8 cellular contexts compared by ENCODE assay signal in the genomic region with DNA sequence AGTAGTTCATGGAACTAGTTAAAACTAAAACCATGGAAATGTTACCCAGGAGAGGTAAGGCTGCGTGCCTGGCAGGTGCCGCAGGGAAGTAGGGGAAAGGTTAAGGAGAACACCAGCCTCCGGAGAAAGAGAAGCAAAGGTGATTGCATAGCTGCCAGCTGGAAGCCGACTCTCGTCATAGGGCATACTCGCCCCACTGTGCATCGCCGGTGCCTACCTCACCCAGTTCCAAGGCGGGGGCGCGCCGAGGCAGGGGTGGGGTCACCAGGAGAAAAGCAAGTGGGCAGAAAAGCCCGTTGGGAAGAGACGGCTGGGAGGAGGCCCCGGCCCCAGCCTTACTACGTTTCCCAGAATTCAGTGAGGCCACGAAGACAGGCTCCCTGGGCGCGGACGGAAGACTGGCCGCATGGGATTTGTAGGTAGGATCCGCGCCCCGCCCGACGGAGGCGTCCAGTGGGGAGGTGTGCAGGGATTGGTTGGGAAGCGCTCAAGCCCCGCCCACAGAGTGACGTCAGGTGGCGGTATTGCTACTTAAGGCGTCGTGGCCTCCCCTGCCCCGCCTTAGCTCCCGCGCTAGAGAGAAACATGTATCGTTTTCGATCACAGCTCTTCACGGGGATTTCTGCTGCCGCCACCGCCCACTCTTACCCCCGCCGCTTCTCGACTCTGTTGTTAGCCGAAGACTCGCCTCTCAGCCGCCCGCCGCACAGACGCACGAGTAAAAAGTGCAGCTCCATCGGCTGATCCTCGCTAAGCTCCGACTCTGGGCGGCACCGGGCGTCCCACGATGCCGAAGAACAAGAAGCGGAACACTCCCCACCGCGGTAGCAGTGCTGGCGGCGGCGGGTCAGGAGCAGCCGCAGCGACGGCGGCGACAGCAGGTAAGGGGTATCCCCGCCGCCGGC. TPM values are rescaled to one million over a fixed set of nuclear protein-coding genes. Genes with fewer than 3 reads are reported as not detected.
DNase-seq lines count a peak whose midpoint lies in the region; ATAC-seq and TF ChIP-seq lines count a peak whose summit lies in the region.

A gene with protein sequence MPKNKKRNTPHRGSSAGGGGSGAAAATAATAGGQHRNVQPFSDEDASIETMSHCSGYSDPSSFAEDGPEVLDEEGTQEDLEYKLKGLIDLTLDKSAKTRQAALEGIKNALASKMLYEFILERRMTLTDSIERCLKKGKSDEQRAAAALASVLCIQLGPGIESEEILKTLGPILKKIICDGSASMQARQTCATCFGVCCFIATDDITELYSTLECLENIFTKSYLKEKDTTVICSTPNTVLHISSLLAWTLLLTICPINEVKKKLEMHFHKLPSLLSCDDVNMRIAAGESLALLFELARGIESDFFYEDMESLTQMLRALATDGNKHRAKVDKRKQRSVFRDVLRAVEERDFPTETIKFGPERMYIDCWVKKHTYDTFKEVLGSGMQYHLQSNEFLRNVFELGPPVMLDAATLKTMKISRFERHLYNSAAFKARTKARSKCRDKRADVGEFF (plus strand): TSS at position 559 of the 905 bp plus-strand sequence. CDS start 229 bp downstream, at position 788.

- no peaks in the 10 kb centered on the region for H3K9me3 ChIP-seq in HUES64 (ENCODE audit: insufficient read depth, low read depth, low read length)
- no peaks in the 10 kb centered on the region for H3K9me3 ChIP-seq in OCI-LY1 (ENCODE audit: low read length)
- no peaks in the 10 kb centered on the region for H3K9me3 ChIP-seq in mesodermal cell (ENCODE audit: control insufficient read depth, low read length)

- no peak for TF ChIP-seq CTCF in Calu3 (IDR thresholded peaks at IDR 0.05; ENCODE audit: unreplicated experiment)
- TF ChIP-seq CTCF in OCI-LY1 (IDR thresholded peaks at IDR 0.05; ENCODE audit: low read length), result no peak

- H3K36me3 Mint-ChIP-seq in Calu3 (ENCODE audit: insufficient read depth, unreplicated experiment), result peaks cover 37% of the 10 kb centered on the region

- 0 out of 2 replicates have a peak, but pooled peaks cover 7% of the 10 kb centered on the region for H4K20me1 ChIP-seq in OCI-LY1 (ENCODE audit: insufficient read depth, low read length)

- H3K36me3 ChIP-seq in HUES64 (ENCODE audit: insufficient read depth, low read length), result no peaks in the 10 kb centered on the region; the same call in 1 of the 2 replicates
- H3K36me3 ChIP-seq in OCI-LY1 (ENCODE audit: insufficient read depth, low read length), result no peaks in the 10 kb centered on the region
- H3K36me3 ChIP-seq in mesodermal cell (ENCODE audit: control insufficient read depth, insufficient read depth, low read length), result peaks cover 15% of the 10 kb centered on the region

- H3K9me3 Mint-ChIP-seq in Calu3 (ENCODE audit: low read depth, unreplicated experiment), result no peaks in the 10 kb centered on the region

- H3K4me3 Mint-ChIP-seq in Calu3 (ENCODE audit: low read depth, unreplicated experiment), result peak within 1 kb of the TSS; percentile 89

- no peaks in the 10 kb centered on the region for H3K9me2 ChIP-seq in OCI-LY1 (ENCODE audit: low read depth, low read length)

- no peaks in the 10 kb centered on the region for H3K27me3 ChIP-seq in HUES64 (ENCODE audit: insufficient read depth, low read length)
- no peaks in the 10 kb centered on the region for H3K27me3 ChIP-seq in OCI-LY1 (ENCODE audit: insufficient read depth, low read length)

- CTCF ChIA-PET in Calu3 (lab: Charles Lee), result interaction anchor here (0.6 to 1.5 kb wide), 7 partner anchors 12 to 1358 kb away, joined by 3 to 9 read pairs (median 5); a partner anchor contains a TSS

- peak within 1 kb of the TSS; percentile 66 for H3K4me2 ChIP-seq in OCI-LY1 (ENCODE audit: low read length)

- no peaks in the 10 kb centered on the region for H3F3A ChIP-seq in OCI-LY1 (ENCODE audit: insufficient read depth, low read length)

- peaks cover 39% of the 10 kb centered on the region for H3K79me2 ChIP-seq in OCI-LY1 (ENCODE audit: insufficient read depth, low read length)

- H3K4me1 ChIP-seq in HUES64 (ENCODE audit: insufficient read depth, low read length) (peaks cover 18% of the 10 kb centered on the region; the same call in 1 of the 2 replicates), OCI-LY1 (ENCODE audit: insufficient read depth, low read length, severe bottlenecking) (peaks cover 35% of the 10 kb centered on the region), mesodermal cell (ENCODE audit: control insufficient read depth, insufficient read depth, low read length, poor library complexity, severe bottlenecking) (peaks cover 25% of the 10 kb centered on the region)

- no peaks in the 10 kb centered on the region for H3K27me3 Mint-ChIP-seq in Calu3 (ENCODE audit: unreplicated experiment)

- no TSS peak for BruUV-seq in Calu3 (replicated peaks; lab: Mats Ljungman, UMichigan)

- ATAC-seq in GM21447 (IDR thresholded peaks at IDR 0.05; ENCODE audit: unreplicated experiment), result peak; percentile 71

- intact Hi-C loops in Calu3 (cut with micrococcal nuclease; ENCODE audit: unreplicated experiment), result loop anchor here (2.0 to 10.0 kb wide), 3 partner anchors 27 to 345 kb away; a partner anchor contains a TSS

- H3K4me1 Mint-ChIP-seq in Calu3 (ENCODE audit: low read depth, unreplicated experiment), result peaks cover 27% of the 10 kb centered on the region

- H3K27ac Mint-ChIP-seq in Calu3 (ENCODE audit: unreplicated experiment), result peak within 1 kb of the TSS; percentile 96

- in situ Hi-C loops in endometrial microvascular endothelial cells (cut with HindIII; ENCODE audit: inconsistent ontology term, low pct_unique_long_range_greater_than_20kb, low sequenced_read_pairs), result no loop called here

- peak; percentile 98 for DNase-seq in Calu3
- DNase-seq in activated CD8-positive, alpha-beta memory T cell treated with anti-CD3 and anti-CD28 coated beads, Interleukin-2, amount 50 U/mL, for 4 hours, result peak; percentile 99
- peak; percentile 93 to 95 for DNase-seq in stimulated activated CD8-positive, alpha-beta memory T cell treated with anti-CD3 and anti-CD28 coated beads, Interleukin-15, amount 100 ng/mL, for 4 hours (ENCODE audit: low read depth in 2 of 2)

- H2AFZ ChIP-seq in OCI-LY1 (ENCODE audit: low read length), result peak within 1 kb of the TSS; percentile 11

- H3K27ac ChIP-seq in HUES64 (ENCODE audit: low read depth, low read length), result peak within 1 kb of the TSS; percentile 91
- H3K27ac ChIP-seq in OCI-LY1 (ENCODE audit: low read depth, low read length, poor library complexity, severe bottlenecking), result peak within 1 kb of the TSS; percentile 82
- H3K27ac ChIP-seq in mesodermal cell (ENCODE audit: low read depth, low read length, severe bottlenecking), result peak within 1 kb of the TSS; percentile 97

- H3K4me3 ChIP-seq in HUES64 (ENCODE audit: low read length) (peak within 1 kb of the TSS; percentile 88), OCI-LY1 (ENCODE audit: low read depth, low read length, poor library complexity, severe bottlenecking) (peak within 1 kb of the TSS; percentile 85), mesodermal cell (ENCODE audit: extremely low read depth, insufficient read depth, low read length, poor library complexity, severe bottlenecking) (peak within 1 kb of the TSS; percentile 100)

- under 1% methylated on average over 73 of the region's 73 CpGs for WGBS in HUES64
- WGBS in mesodermal cell (ENCODE audit: insufficient coverage in 2 of 2), 2 experiments, result 0 to 1% methylated on average over 67 to 68 of the region's 73 CpGs

- peak within 1 kb of the TSS; percentile 96 for H3K9ac ChIP-seq in HUES64 (ENCODE audit: low read depth, low read length)
- H3K9ac ChIP-seq in OCI-LY1 (ENCODE audit: low read length), result peak within 1 kb of the TSS; percentile 91

RNA-seq across cellular contexts. Expression of the gene that starts here (rescaled TPM):
- total RNA-seq in Calu3 (2022) (38.8 and 44.6 TPM in 2 replicates), endometrial microvascular endothelial cells (ENCODE audit: inconsistent ontology term) (18.2 TPM)
- 37.6 TPM for polyA plus RNA-seq in HUES64 (2013, experiment 1 of 2)
- polyA plus RNA-seq in HUES64 (2013, experiment 2 of 2), result 32.6 TPM
- 44.9 TPM for polyA plus RNA-seq in mesodermal cell (2013, experiment 1 of 2)
- polyA plus RNA-seq in mesodermal cell (2013, experiment 2 of 2), result 45.3 TPM

Comparison
In these comparisons a context has a peak if more than half of its experiments do, and no peak if none do; other contexts are left out.
1. Peak in every context shown above with its lines: DNase-seq, ATAC-seq, H3K4me3 ChIP-seq and H3K27ac ChIP-seq.